In the genomic region with DNA sequence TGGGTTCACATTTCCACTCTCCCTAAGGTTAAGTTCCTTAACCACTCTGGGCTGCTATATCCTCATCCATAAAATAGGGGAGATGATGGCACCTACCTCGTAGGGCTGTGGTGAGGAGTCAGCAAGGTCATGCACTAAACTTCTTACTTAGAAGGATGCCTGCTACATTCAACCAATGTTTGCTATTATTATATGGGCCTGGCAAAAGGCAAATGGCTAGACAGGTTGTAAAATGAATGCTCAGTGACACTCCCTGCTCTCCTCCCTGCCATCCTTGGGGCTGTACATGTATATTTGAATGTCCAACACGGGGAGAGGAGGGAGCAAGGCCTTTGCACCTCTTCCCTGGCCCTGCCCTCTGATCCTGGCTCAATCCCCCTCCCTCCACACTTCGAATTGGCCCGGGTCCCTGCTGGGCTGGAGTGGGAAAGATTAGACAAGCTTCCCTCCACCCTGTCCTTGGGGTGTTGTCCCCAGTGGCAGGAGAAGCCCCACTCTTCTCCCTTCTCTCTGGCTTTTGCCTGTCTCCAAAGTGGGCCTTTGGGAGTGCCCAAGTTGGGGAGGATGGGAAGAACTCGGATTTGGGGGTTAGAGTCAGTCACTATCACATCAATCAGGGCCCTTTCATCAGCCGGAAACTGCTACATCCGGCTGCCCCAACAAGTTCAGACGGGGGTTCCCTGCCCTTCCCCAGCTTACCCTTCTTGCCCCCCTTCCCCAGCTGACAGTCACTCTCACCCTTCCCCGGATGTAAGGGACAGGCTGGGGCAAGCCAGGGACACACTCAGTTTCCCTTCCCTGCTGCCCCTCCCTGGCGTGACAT, we compare ENCODE assay signal across 9 cellular contexts. TPM values are rescaled to one million over a fixed set of nuclear protein-coding genes. Genes with fewer than 3 reads are reported as not detected.
DNase-seq lines count a peak whose midpoint lies in the region; ATAC-seq and TF ChIP-seq lines count a peak whose summit lies in the region.
"Had no signal": no experiment of that assay in that cellular context is flagged by ENCODE, and none has a peak within 500 bp of the region (broad histone marks: within the 10 kb centered on the region; RNA-seq: fewer than 3 reads in every experiment).

No MANE protein-coding gene starts in this region.

- intact Hi-C loops in spleen (cut with DNase I; ENCODE audit: low total_unique reads): no loop called here

- H3K4me3 ChIP-seq in spleen: no peak overlapping the region
- H3K4me3 ChIP-seq in smooth muscle cell: no peak overlapping the region
- H3K4me3 ChIP-seq: dorsolateral prefrontal cortex had no signal

- H3K79me2 ChIP-seq in smooth muscle cell (ENCODE audit: low read depth): no peaks in the 10 kb centered on the region

- peaks cover 5% of the 10 kb centered on the region for H3F3A ChIP-seq in smooth muscle cell (ENCODE audit: low read depth)

- H3K27ac ChIP-seq in spleen (peak overlapping the region in 3 of 8 donors; percentile 10 to 57 (median 23)), smooth muscle cell (ENCODE audit: low read depth) (no peak overlapping the region)
- H3K27ac ChIP-seq: dorsolateral prefrontal cortex had no signal

- peak; percentile 44 for DNase-seq in activated effector memory CD4-positive, alpha-beta T cell treated with Interleukin-2 at 50 U/mL for 16 hours
- peak; percentile 57 for DNase-seq in spleen
- no peak for DNase-seq in NK-92 treated with Interleukin-12 subunit alpha and Interleukin-12 subunit beta, amount 100 ng/mL, for 24 hours (lab: John Stamatoyannopoulos, UW)
- no peak for DNase-seq in kidney tubule cell (ENCODE audit: low spot score)
- DNase-seq in smooth muscle cell (lab: John Stamatoyannopoulos, UW; ENCODE audit: unreplicated experiment): no peak

- H2AFZ ChIP-seq in smooth muscle cell (ENCODE audit: low read depth): no peak overlapping the region

- H3K9me3 ChIP-seq in spleen (peaks cover 0 to 32% (median 24%) of the 10 kb centered on the region in 8 donors), smooth muscle cell (replicated peaks; ENCODE audit: low read depth) (no peaks in the 10 kb centered on the region)

- H4K20me1 ChIP-seq in smooth muscle cell (ENCODE audit: low read depth): no peaks in the 10 kb centered on the region

- 24 to 42% (median 30%) methylated on average over 10 of the region's 10 CpGs for WGBS in spleen, 5 donors
- 77% methylated on average over 10 of the region's 10 CpGs for WGBS in smooth muscle cell (ENCODE audit: low lambda C conversion rate)

- no peaks in the 10 kb centered on the region for H3K27me3 ChIP-seq in spleen (replicated peaks in 1 of 7)
- no peaks in the 10 kb centered on the region for H3K27me3 ChIP-seq in smooth muscle cell (ENCODE audit: low read depth)

- H3K36me3 ChIP-seq in spleen (no peaks in the 10 kb centered on the region), smooth muscle cell (ENCODE audit: low read depth) (no peaks in the 10 kb centered on the region)

- TF ChIP-seq POLR2A in spleen (IDR thresholded peaks at IDR 0.05): no peak

- H3K9ac ChIP-seq in smooth muscle cell (ENCODE audit: low read depth): no peak overlapping the region

- no peak overlapping the region for H3K4me2 ChIP-seq in smooth muscle cell

- peak; percentile 77 for ATAC-seq in GM19035 (IDR thresholded peaks at IDR 0.05; ENCODE audit: unreplicated experiment)
- ATAC-seq in HG03439 (IDR thresholded peaks at IDR 0.05; ENCODE audit: unreplicated experiment): peak; percentile 57
- no peak for ATAC-seq in HG03342 (IDR thresholded peaks at IDR 0.05; ENCODE audit: unreplicated experiment)

- H3K4me1 ChIP-seq in spleen: peaks cover 0 to 19% (median 12%) of the 10 kb centered on the region in 6 donors
- peaks cover 5% of the 10 kb centered on the region for H3K4me1 ChIP-seq in smooth muscle cell (ENCODE audit: low read depth)

- TF ChIP-seq CTCF in spleen (IDR thresholded peaks at IDR 0.05 in 8 of 11, conservative IDR thresholded peaks at IDR 0.05 in 3 of 11): no peak
- no peak for TF ChIP-seq CTCF in smooth muscle cell (IDR thresholded peaks at IDR 0.05; ENCODE audit: borderline replicate concordance, insufficient read depth, poor library complexity, severe bottlenecking)

RNA-seq across cellular contexts. Expression of a gene that starts 36.3 kb away (rescaled TPM):
- 100 to 1,000 TPM; 112 to 486 (median 203) TPM for total RNA-seq in spleen
- 10 to 100 TPM; 31.0 to 56.6 (median 36.0) TPM for polyA plus RNA-seq in spleen
- 120 and 136 TPM in 2 replicates for total RNA-seq in smooth muscle cell
- polyA plus RNA-seq in smooth muscle cell: 116 and 143 TPM in 2 replicates

RNA-seq across cellular contexts. Expression of a gene that starts 46.1 kb away (rescaled TPM):
- 10 to 100 TPM; 29.8 to 37.6 (median 30.9) TPM for total RNA-seq in spleen
- polyA plus RNA-seq in spleen: 10 to 100 TPM; 28.0 to 48.6 (median 34.3) TPM
- 30.9 and 40.4 TPM in 2 replicates for total RNA-seq in smooth muscle cell
- 59.9 and 73.7 TPM in 2 replicates for polyA plus RNA-seq in smooth muscle cell

Comparison
In these comparisons a context has a peak if more than half of its experiments do, and no peak if none do; other contexts are left out.
1. DNase-seq: peak in activated effector memory CD4-positive, alpha-beta T cell treated with Interleukin-2 at 50 U/mL for 16 hours (single experiment) and spleen (single experiment); none in NK-92 treated with Interleukin-12 subunit alpha and Interleukin-12 subunit beta, amount 100 ng/mL, for 24 hours (single experiment), kidney tubule cell (single experiment) and smooth muscle cell (single experiment).